8 cellular contexts compared by ENCODE assay signal in the genomic region with DNA sequence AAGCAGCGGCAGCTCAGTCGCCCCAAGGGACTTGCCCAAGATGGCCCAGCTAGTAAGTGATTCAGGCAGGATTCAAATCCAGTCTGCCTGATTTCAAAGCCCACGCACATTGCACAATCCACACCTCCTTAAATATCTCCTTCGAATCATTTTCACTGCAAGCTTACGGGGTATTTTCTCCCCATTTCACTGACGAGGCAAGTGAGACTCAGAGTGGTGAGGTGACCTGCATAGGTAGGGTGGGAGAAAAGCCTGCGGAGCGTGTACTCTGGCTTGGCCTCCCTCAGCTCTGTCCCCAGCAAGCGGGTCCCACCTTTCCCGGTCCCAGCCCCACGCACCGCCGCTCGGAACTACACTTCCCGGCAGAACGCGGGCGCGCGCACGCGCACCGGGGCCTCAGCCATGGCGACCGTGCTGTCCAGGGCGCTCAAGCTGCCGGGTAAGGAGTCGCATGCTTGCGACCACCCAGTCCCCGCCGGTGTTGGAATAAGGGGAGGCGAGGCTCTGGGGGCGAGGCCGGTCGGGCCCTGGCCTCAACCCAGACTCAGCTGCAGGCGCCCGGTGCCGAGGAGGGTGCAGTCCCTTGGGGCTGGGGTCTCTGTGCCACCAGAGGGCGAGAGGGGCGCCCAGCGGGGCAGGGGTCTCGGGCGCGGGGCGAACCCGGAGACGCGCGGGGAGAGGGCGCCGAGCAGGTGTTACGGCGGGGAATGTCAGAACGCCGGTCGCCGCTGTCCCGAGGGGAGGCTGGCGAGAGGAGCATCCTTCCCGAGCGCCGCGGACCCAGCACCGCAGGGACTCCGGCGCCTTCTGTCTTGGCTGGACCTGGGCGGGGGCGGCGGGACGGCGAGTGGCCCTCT. TPM values are rescaled to one million over a fixed set of nuclear protein-coding genes. Genes with fewer than 3 reads are reported as not detected.
DNase-seq lines count a peak whose midpoint lies in the region; ATAC-seq and TF ChIP-seq lines count a peak whose summit lies in the region.

A gene with protein sequence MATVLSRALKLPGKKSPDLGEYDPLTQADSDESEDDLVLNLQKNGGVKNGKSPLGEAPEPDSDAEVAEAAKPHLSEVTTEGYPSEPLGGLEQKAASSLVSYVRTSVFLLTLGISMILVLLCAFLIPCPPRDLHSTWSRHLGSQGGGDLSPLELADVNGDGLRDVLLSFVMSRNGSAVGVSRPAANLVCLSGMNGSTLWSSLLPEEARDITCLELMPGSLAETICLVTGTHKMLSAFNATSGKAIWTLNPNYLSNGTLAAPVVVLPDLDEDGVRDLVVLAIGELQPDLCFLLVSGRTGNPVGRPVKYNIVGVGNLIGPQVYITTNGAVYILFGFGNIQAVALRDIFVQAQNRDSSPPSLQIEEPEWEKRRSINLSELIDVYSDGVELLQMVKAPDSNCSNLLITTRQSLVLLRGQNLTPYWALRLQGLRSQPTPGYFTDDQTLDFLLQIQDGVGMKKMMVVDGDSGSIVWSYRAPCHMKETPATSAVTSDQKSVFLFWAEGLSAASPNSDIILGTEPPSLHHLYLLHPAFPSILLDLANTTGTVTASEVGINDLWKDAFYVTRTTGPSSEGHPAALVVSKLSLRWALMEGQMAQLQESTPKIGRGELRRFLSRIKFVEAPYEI (plus strand): TSS at position 380 of the 857 bp plus-strand sequence. CDS start 23 bp downstream, at position 403.

- WGBS in lower leg skin, 2 donors, result 1 to 2% methylated on average over 33 to 64 of the region's 71 CpGs

- no peaks in the 10 kb centered on the region for H3K79me2 ChIP-seq in ACC112 (ENCODE audit: control insufficient read depth, insufficient read depth, low read length, unreplicated experiment)

- peak within 1 kb of the TSS; percentile 100 for H3K4me3 ChIP-seq in ACC112 (ENCODE audit: low read depth, low read length)
- H3K4me3 ChIP-seq in dorsolateral prefrontal cortex, result peak within 1 kb of the TSS; percentile 72 to 100 (median 97)
- peak within 1 kb of the TSS; percentile 97 for H3K4me3 ChIP-seq in lower leg skin (ENCODE audit: low read depth, poor library complexity, severe bottlenecking)

- peak within 1 kb of the TSS; percentile 99 for H2AFZ ChIP-seq in ACC112 (ENCODE audit: low read length, unreplicated experiment)

- no peaks in the 10 kb centered on the region for H3K36me3 ChIP-seq in ACC112 (ENCODE audit: insufficient read depth, low read length)

- no peak for TF ChIP-seq POLR2A in lower leg skin (IDR thresholded peaks at IDR 0.05)

- H3K4me1 ChIP-seq in ACC112 (ENCODE audit: control insufficient read depth, insufficient read depth, low read length, unreplicated experiment), result peaks cover 12% of the 10 kb centered on the region

- H3K27me3 ChIP-seq in ACC112 (ENCODE audit: insufficient read depth, low read length) (no peaks in the 10 kb centered on the region), dorsolateral prefrontal cortex (no peaks in the 10 kb centered on the region)

- intact Hi-C loops in dorsolateral prefrontal cortex (cut with DNase I), result loop anchor here in 1 of 2 donors (5.0 kb wide), 1 partner anchor 42 kb away; the partner anchor contains the start of gene HEBP1
- intact Hi-C loops in lower leg skin (cut with DNase I; ENCODE audit: low total_unique reads), result no loop called here

- TF ChIP-seq CTCF in dorsolateral prefrontal cortex (IDR thresholded peaks at IDR 0.05 in 54 of 56, conservative IDR thresholded peaks at IDR 0.05 in 2 of 56; ENCODE audit: low read depth in 1 of 56, partially characterized antibody in 56 of 56), result peak in 49 of 56 donors; percentile 7 to 62 (median 39)
- TF ChIP-seq CTCF in lower leg skin (IDR thresholded peaks at IDR 0.05), result no peak

- ATAC-seq in GM18517 (IDR thresholded peaks at IDR 0.05; ENCODE audit: unreplicated experiment) (peak; percentile 64), HG03045 (IDR thresholded peaks at IDR 0.05; ENCODE audit: unreplicated experiment) (peak; percentile 87)

- H3K27ac ChIP-seq in ACC112 (ENCODE audit: low read depth, low read length) (no peak within 1 kb of the TSS), dorsolateral prefrontal cortex (peak within 1 kb of the TSS in 50 of 59 donors; percentile 30 to 95 (median 71))

- DNase-seq in NCI-H226, result peak; percentile 55
- DNase-seq in activated CD4-positive, alpha-beta T cell treated with anti-CD3 and anti-CD28 coated beads, Interleukin-2, amount 50 U/mL, for 4 hours, result peak; percentile 63
- peak; percentile 68 to 92 (median 79) for DNase-seq in dorsolateral prefrontal cortex
- DNase-seq in lower leg skin (ENCODE audit: low spot score in 2 of 2), result peak; percentile 64 to 96
- peak; percentile 77 for DNase-seq in stimulated activated CD4-positive, alpha-beta T cell treated with anti-CD3 and anti-CD28 coated beads, Interleukin-4, amount 100 ng/mL, for 24 hours

RNA-seq across cellular contexts. Expression of the gene that starts here (rescaled TPM):
- total RNA-seq in dorsolateral prefrontal cortex (100 to 1,000 TPM in 11 of 120 experiments, 10 to 100 TPM in 109; 32.8 to 110 (median 78.5) TPM), lower leg skin (10 to 100 TPM; 19.3 to 41.4 (median 25.6) TPM)

Comparison
In these comparisons a context has a peak if more than half of its experiments do, and no peak if none do; other contexts are left out.
1. CTCF ChIP-seq: peak in dorsolateral prefrontal cortex (49 of 56); none in lower leg skin (0 of 3).
2. Peak in every context shown above with its lines, with median percentiles within 50 percentile points of each other: H3K4me3 ChIP-seq and DNase-seq.